ENCODE assay signal across 8 cellular contexts in genomic region chr10:101830322-101831168, GRCh38.
DNase-seq lines count a peak whose midpoint lies in the region; ATAC-seq and TF ChIP-seq lines count a peak whose summit lies in the region.

No MANE protein-coding gene starts in this region.

- no peaks in the 10 kb centered on the region for H3K27me3 ChIP-seq in iPS DF 6.9 (ENCODE audit: control insufficient read depth, insufficient read depth, low read length)

- WGBS in iPS DF 6.9 (ENCODE audit: insufficient coverage, insufficient read length): no CpG with 5 or more reads among the region's 56 CpGs

- H3K27ac ChIP-seq in iPS DF 6.9 (ENCODE audit: low read length): no peak overlapping the region

- peak; percentile 16 for DNase-seq in NCI-H1417 treated with DMSO at 0.1 percent for 48 hours (lab: John Stamatoyannopoulos, UW)
- peak; percentile 61 for DNase-seq in T1000 (lab: John Stamatoyannopoulos, UW)
- DNase-seq in astrocyte of the spinal cord (ENCODE audit: low read depth, low spot score): peak; percentile 84
- DNase-seq in iPS DF 6.9 (ENCODE audit: low read depth, low spot score): peak; percentile 60
- peak; percentile 76 for DNase-seq in skeletal muscle cell (ENCODE audit: low read depth)
- DNase-seq in NCI-H524 (lab: John Stamatoyannopoulos, UW): no peak

- H3K4me3 ChIP-seq in GM12875 (ENCODE audit: low read depth, low read length) (peak overlapping the region; percentile 75), astrocyte of the spinal cord (ENCODE audit: low read depth, low read length) (peak overlapping the region; percentile 45), iPS DF 6.9 (ENCODE audit: low read length) (peak overlapping the region; percentile 36; the same call in 1 of the 2 replicates), skeletal muscle cell (ENCODE audit: low read depth, low read length) (peak overlapping the region; percentile 50)

- peak; percentile 62 for ATAC-seq in HG02678 (IDR thresholded peaks at IDR 0.05; ENCODE audit: unreplicated experiment)

- H3K36me3 ChIP-seq in iPS DF 6.9 (ENCODE audit: control insufficient read depth, insufficient read depth, low read length): no peaks in the 10 kb centered on the region

- peaks cover 2% of the 10 kb centered on the region; the same call in 1 of the 2 replicates for H3K4me1 ChIP-seq in iPS DF 6.9 (ENCODE audit: control insufficient read depth, insufficient read depth, low read length)

- in situ Hi-C loops in astrocyte of the spinal cord (cut with HindIII; ENCODE audit: low sequenced_read_pairs): no loop called here

- TF ChIP-seq CTCF in GM12875 (IDR thresholded peaks at IDR 0.05; ENCODE audit: borderline replicate concordance, insufficient read depth, low read depth, low read length) (no peak), astrocyte of the spinal cord (IDR thresholded peaks at IDR 0.05; ENCODE audit: low read depth, low read length) (no peak)

- H3K9me3 ChIP-seq in iPS DF 6.9 (ENCODE audit: control insufficient read depth, insufficient read depth, low read length): no peaks in the 10 kb centered on the region

Comparison
In these comparisons a context has a peak if more than half of its experiments do, and no peak if none do; other contexts are left out.
1. DNase-seq: peak in NCI-H1417 treated with DMSO at 0.1 percent for 48 hours (single experiment), T1000 (single experiment), astrocyte of the spinal cord (single experiment), iPS DF 6.9 (single experiment) and skeletal muscle cell (single experiment); none in NCI-H524 (0 of 2).
2. Peak in every context shown above with its lines, with median percentiles within 50 percentile points of each other: H3K4me3 ChIP-seq.